In genomic region chr2:110729106-110729505, GRCh38 we compare ENCODE assay signal across 21 cellular contexts. TPM values are rescaled to one million over a fixed set of nuclear protein-coding genes. Genes with fewer than 3 reads are reported as not detected.
DNase-seq lines count a peak whose midpoint lies in the region; ATAC-seq and TF ChIP-seq lines count a peak whose summit lies in the region.
"Had no signal": no experiment of that assay in that cellular context is flagged by ENCODE, and none has a peak within 500 bp of the region (broad histone marks: within the 10 kb centered on the region; RNA-seq: fewer than 3 reads in every experiment).

No MANE protein-coding gene starts in this region.

- no peak overlapping the region for H3K9ac ChIP-seq in HUES48 (ENCODE audit: low read depth, low read length)
- H3K9ac ChIP-seq in endodermal cell (ENCODE audit: extremely low read depth, low read length, poor library complexity, severe bottlenecking), result no peak overlapping the region
- no peak overlapping the region for H3K9ac ChIP-seq in mesendoderm (ENCODE audit: low read length)

- no peak overlapping the region for H4K5ac ChIP-seq in mesendoderm (ENCODE audit: low read length)

- peak overlapping the region; percentile 46 for H3K27ac ChIP-seq in HUES48 (ENCODE audit: low read depth, low read length)
- no peak overlapping the region for H3K27ac ChIP-seq in endodermal cell (ENCODE audit: low read depth, low read length)
- no peak overlapping the region for H3K27ac ChIP-seq in mesendoderm (ENCODE audit: low read depth, low read length)
- no peak overlapping the region for H3K27ac ChIP-seq in coronary artery
- H3K27ac ChIP-seq: A549, C4-2B had no signal

- peaks cover 15% of the 10 kb centered on the region for H3K4me1 Mint-ChIP-seq in endodermal cell

- no peaks in the 10 kb centered on the region for H3K36me3 ChIP-seq in H7 (replicated peaks; ENCODE audit: control insufficient read depth, insufficient read depth, low read length)
- no peaks in the 10 kb centered on the region for H3K36me3 ChIP-seq in HUES48 (ENCODE audit: control insufficient read depth, insufficient read depth, low read length)
- no peaks in the 10 kb centered on the region for H3K36me3 ChIP-seq in endodermal cell (ENCODE audit: control insufficient read depth, insufficient read depth, low read length)
- no peaks in the 10 kb centered on the region for H3K36me3 ChIP-seq in mesendoderm (ENCODE audit: control insufficient read depth, insufficient read depth, low read length)
- H3K36me3 ChIP-seq: BE2C had no signal

- no peak overlapping the region for H3K23ac ChIP-seq in mesendoderm (ENCODE audit: low read length)

- peaks cover 32% of the 10 kb centered on the region for H3K27me3 Mint-ChIP-seq in endodermal cell (ENCODE audit: insufficient read depth)

- H3K18ac ChIP-seq in mesendoderm (ENCODE audit: low read length), result no peak overlapping the region

- H3K79me2 ChIP-seq in mesendoderm (ENCODE audit: control insufficient read depth, insufficient read depth, low read length), result no peaks in the 10 kb centered on the region

- H2AK5ac ChIP-seq in mesendoderm (ENCODE audit: low read length), result no peak overlapping the region

- H3K4ac ChIP-seq in mesendoderm (ENCODE audit: low read depth, low read length), result no peak overlapping the region

- DNase-seq in H7 (peak; percentile 61), endodermal cell (peak; percentile 73), mesendoderm (peak; percentile 51), cortex of kidney (lab: John Stamatoyannopoulos, UW) (no peak), coronary artery (ENCODE audit: low spot score) (no peak)
- DNase-seq: BE2C; CD4-positive, alpha-beta memory T cell; COR-L47; DMS153; DMS79 treated with DMSO at 0.1 percent for 48 hours; EL; GDM1; HCEC 1CT; HFFc6 had no signal

- H2BK5ac ChIP-seq in mesendoderm (ENCODE audit: low read length), result no peak overlapping the region

- H3K4me2 ChIP-seq in mesendoderm (ENCODE audit: low read length), result no peak overlapping the region
- H3K4me2 ChIP-seq: A549 had no signal

- no peak overlapping the region for H4K8ac ChIP-seq in mesendoderm (ENCODE audit: low read depth, low read length)

- peak overlapping the region; percentile 40 for H3K27ac Mint-ChIP-seq in endodermal cell
- H3K27ac Mint-ChIP-seq: CD4-positive, alpha-beta memory T cell; HFFc6 had no signal

- TF ChIP-seq CTCF in endodermal cell (conservative IDR thresholded peaks at IDR 0.05) (peak; percentile 11), coronary artery (IDR thresholded peaks at IDR 0.05) (no peak)

- no peaks in the 10 kb centered on the region for H3K9me3 ChIP-seq in HUES48 (ENCODE audit: control insufficient read depth, insufficient read depth, low read length)
- H3K9me3 ChIP-seq in endodermal cell (ENCODE audit: control insufficient read depth, low read length), result peaks cover 5% of the 10 kb centered on the region
- H3K9me3 ChIP-seq: BE2C had no signal

- H3K9me3 Mint-ChIP-seq in endodermal cell, result no peaks in the 10 kb centered on the region
- H3K9me3 Mint-ChIP-seq: CD4-positive, alpha-beta memory T cell; HFFc6 had no signal

- no peaks in the 10 kb centered on the region for H3K36me3 Mint-ChIP-seq in endodermal cell (ENCODE audit: low read depth)
- H3K36me3 Mint-ChIP-seq: CD4-positive, alpha-beta memory T cell had no signal

- WGBS in endodermal cell (ENCODE audit: insufficient coverage in 1 of 2, insufficient read length in 1 of 2), 2 experiments, result 63 to 92% methylated on average over 5 to 7 of the region's 7 CpGs
- no CpG with 5 or more reads among the region's 7 CpGs for WGBS in mesendoderm (ENCODE audit: extremely low coverage, insufficient coverage, low lambda C conversion rate)

- H3K4me1 ChIP-seq in HUES48 (ENCODE audit: control insufficient read depth, insufficient read depth, low read length) (peaks cover 29% of the 10 kb centered on the region), endodermal cell (ENCODE audit: control insufficient read depth, insufficient read depth, low read length) (peaks cover 9% of the 10 kb centered on the region), mesendoderm (ENCODE audit: control insufficient read depth, low read depth, low read length) (no peaks in the 10 kb centered on the region)
- H3K4me1 ChIP-seq: BE2C had no signal

- no peak overlapping the region for H3K4me3 Mint-ChIP-seq in endodermal cell
- H3K4me3 Mint-ChIP-seq: CD4-positive, alpha-beta memory T cell; HFFc6 had no signal

- H2BK120ac ChIP-seq in mesendoderm (ENCODE audit: low read depth, low read length), result no peak overlapping the region

- H3K56ac ChIP-seq in mesendoderm (ENCODE audit: low read length), result no peak overlapping the region

- no peak for ATAC-seq in HG02571 (IDR thresholded peaks at IDR 0.05; ENCODE audit: unreplicated experiment)
- ATAC-seq: A549, HepG2 had no signal

- peaks cover 21% of the 10 kb centered on the region for H3K27me3 ChIP-seq in H7 (ENCODE audit: control insufficient read depth, insufficient read depth, low read length)
- H3K27me3 ChIP-seq in HUES48 (ENCODE audit: control insufficient read depth, insufficient read depth, low read length), result peaks cover 15% of the 10 kb centered on the region
- H3K27me3 ChIP-seq in endodermal cell (ENCODE audit: control insufficient read depth, insufficient read depth, low read length, poor library complexity, severe bottlenecking), result peaks cover 32% of the 10 kb centered on the region
- peaks cover 8% of the 10 kb centered on the region for H3K27me3 ChIP-seq in mesendoderm (ENCODE audit: insufficient read depth, low read length, poor library complexity)

- H3K79me1 ChIP-seq in mesendoderm (ENCODE audit: low read length), result no peaks in the 10 kb centered on the region

- no peak overlapping the region for H3K4me3 ChIP-seq in H7 (ENCODE audit: insufficient read depth, low read depth, low read length)
- no peak overlapping the region for H3K4me3 ChIP-seq in HUES48 (ENCODE audit: low read depth, low read length)
- H3K4me3 ChIP-seq in endodermal cell (ENCODE audit: low read length), result no peak overlapping the region
- no peak overlapping the region for H3K4me3 ChIP-seq in mesendoderm (ENCODE audit: low read length)
- H3K4me3 ChIP-seq in coronary artery, result no peak overlapping the region
- H3K4me3 ChIP-seq: A549 had no signal

- no peak overlapping the region for H2BK15ac ChIP-seq in mesendoderm (replicated peaks; ENCODE audit: low read depth)

RNA-seq across cellular contexts. Expression of gene ACOXL, which starts 3.3 kb away (rescaled TPM):
- total RNA-seq in H7 (2014; rRNA removed; shearing (Covaris generic)), result 2.7 and 6.0 TPM in 2 replicates
- 10 to 100 TPM; 11.7 to 12.3 TPM for total RNA-seq in endodermal cell
- polyA plus RNA-seq in endodermal cell (2013, experiment 1 of 2), result 0.96 TPM
- polyA plus RNA-seq in endodermal cell (2013, experiment 2 of 2), result 0.66 TPM
- 1.3 TPM for polyA plus RNA-seq in mesendoderm (2013, experiment 1 of 2)
- 1.3 TPM for polyA plus RNA-seq in mesendoderm (2013, experiment 2 of 2)
- total RNA-seq: CD4-positive, alpha-beta memory T cell; HepG2; HFFc6; HT1080 had no signal
- polyA plus RNA-seq: A549; AG04450; CD4-positive, alpha-beta memory T cell; HepG2 had no signal

RNA-seq across cellular contexts. Expression of gene BUB1, which starts 51.2 kb away (rescaled TPM):
- 136 and 169 TPM in 2 replicates for total RNA-seq in H7 (2014; rRNA removed; shearing (Covaris generic))
- 100 to 1,000 TPM in 1 of 2 donors, 10 to 100 TPM in 1; 68.3 to 118 TPM for total RNA-seq in endodermal cell
- 92.4 TPM for polyA plus RNA-seq in endodermal cell (2013, experiment 1 of 2)
- polyA plus RNA-seq in endodermal cell (2013, experiment 2 of 2), result 92.7 TPM
- 79.4 TPM for polyA plus RNA-seq in mesendoderm (2013, experiment 1 of 2)
- polyA plus RNA-seq in mesendoderm (2013, experiment 2 of 2), result 74.5 TPM

Comparison
In these comparisons a context has a peak if more than half of its experiments do, and no peak if none do; other contexts are left out.
1. DNase-seq: peak in H7 (single experiment), endodermal cell (single experiment) and mesendoderm (single experiment); none in cortex of kidney (single experiment) and coronary artery (single experiment).